Comparison of ENCODE assay signal across 1 cellular context in the genomic region with DNA sequence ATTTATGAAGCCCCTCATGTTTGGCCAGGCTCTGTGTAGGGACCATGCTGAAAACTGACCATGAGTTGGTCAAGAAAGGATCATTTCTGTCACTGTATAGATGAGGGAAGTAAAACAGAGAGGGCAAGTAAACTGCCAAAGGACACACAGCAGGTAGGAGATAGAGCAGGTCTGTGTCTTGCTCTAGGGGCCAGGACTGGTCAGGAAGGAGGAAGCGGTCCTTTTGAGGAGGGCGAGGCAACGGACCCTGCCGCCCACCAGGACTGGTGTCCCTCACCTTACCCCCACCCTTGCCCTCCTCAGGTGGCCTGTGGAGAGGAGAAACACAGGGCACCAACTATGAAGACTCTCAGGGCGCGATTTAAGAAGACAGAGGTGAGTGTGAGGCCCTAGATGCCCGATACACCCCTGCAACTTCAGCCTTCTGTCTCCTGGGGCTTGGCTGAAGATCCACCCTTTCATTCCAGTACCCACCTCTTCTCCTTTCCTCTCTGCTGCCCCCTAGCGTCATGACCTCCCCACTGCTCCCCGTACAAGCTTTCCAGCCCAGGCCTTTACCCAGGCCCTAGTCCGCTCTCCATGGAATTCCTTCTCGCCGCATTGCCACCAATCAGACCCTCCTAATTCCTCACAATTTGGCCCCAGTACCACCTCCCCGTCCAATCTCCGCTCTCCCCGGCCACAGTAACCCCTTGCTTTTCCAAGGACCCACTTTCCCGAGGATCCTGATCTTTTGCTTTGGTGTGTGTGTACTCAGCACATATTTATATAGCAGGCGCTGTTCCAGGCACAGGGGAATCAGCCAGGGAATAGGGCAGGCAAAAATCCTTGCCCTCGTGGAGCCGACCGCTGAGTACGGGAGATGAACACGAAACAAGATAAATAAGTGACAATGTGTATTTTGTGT.
TF ChIP-seq lines count a peak whose summit lies in the region.

No MANE protein-coding gene starts in this region.

TF ChIP-seq in GM12878, 131 proteins besides CTCF, POLR2A, EP300 and RAD21 (continues in another document):
- TF ChIP-seq YBX1 (IDR thresholded peaks at IDR 0.05) (no peak), KAT2A (conservative IDR thresholded peaks at IDR 0.05; ENCODE audit: control insufficient read depth, low read depth, low read length) (no peak), TBL1XR1 (IDR thresholded peaks at IDR 0.05; ENCODE audit: low read depth, low read length) (no peak), MEF2B (IDR thresholded peaks at IDR 0.05; ENCODE audit: partially characterized antibody, poor library complexity, severe bottlenecking) (no peak), SREBF2 (IDR thresholded peaks at IDR 0.05; ENCODE audit: low read length) (no peak), POLR2AphosphoS5 (IDR thresholded peaks at IDR 0.05; ENCODE audit: low read length) (no peak), ASH2L (IDR thresholded peaks at IDR 0.05; ENCODE audit: borderline replicate concordance, low read depth) (no peak), YY1 (IDR thresholded peaks at IDR 0.05; ENCODE audit: low read depth, low read length) (peak; percentile 55), NR2C2 (IDR thresholded peaks at IDR 0.05; ENCODE audit: borderline replicate concordance, control insufficient read depth, insufficient read length, low read depth) (no peak), TARDBP (IDR thresholded peaks at IDR 0.05; ENCODE audit: borderline replicate concordance) (no peak), STAT3 (IDR thresholded peaks at IDR 0.05; ENCODE audit: low read depth, low read length) (no peak), ZNF687 (IDR thresholded peaks at IDR 0.05) (no peak), FOS (IDR thresholded peaks at IDR 0.05; ENCODE audit: borderline replicate concordance, extremely low read depth, insufficient read length) (no peak), SMC3 (IDR thresholded peaks at IDR 0.05; ENCODE audit: borderline replicate concordance, low read length) (peak; percentile 42; the same call in 1 of the 2 replicates), GABPA (IDR thresholded peaks at IDR 0.05; ENCODE audit: low read depth) (no peak), EED (IDR thresholded peaks at IDR 0.05; ENCODE audit: low read depth) (no peak), SIX5 (IDR thresholded peaks at IDR 0.05; ENCODE audit: low read depth, low read length, severe bottlenecking) (no peak), PAX5 (IDR thresholded peaks at IDR 0.05; ENCODE audit: borderline replicate concordance, low read depth, low read length) (no peak), TCF3 (IDR thresholded peaks at IDR 0.05; ENCODE audit: borderline replicate concordance, insufficient read depth, low read depth, low read length) (no peak), SUPT20H (IDR thresholded peaks at IDR 0.05; ENCODE audit: borderline replicate concordance, control insufficient read depth, low read depth, low read length) (no peak), BMI1 (IDR thresholded peaks at IDR 0.05; ENCODE audit: borderline replicate concordance) (no peak), PRDM15 (CRISPR knock-in tag; IDR thresholded peaks at IDR 0.05) (no peak), MYB (IDR thresholded peaks at IDR 0.05; ENCODE audit: borderline replicate concordance, low read depth, low read length) (no peak), RELA (IDR thresholded peaks at IDR 0.05; ENCODE audit: borderline replicate concordance, partially characterized antibody) (no peak), SMARCA5 (IDR thresholded peaks at IDR 0.05) (peak; percentile 82), MAX (IDR thresholded peaks at IDR 0.05; ENCODE audit: low read depth, low read length) (no peak), NFXL1 (IDR thresholded peaks at IDR 0.05; ENCODE audit: borderline replicate concordance) (peak; percentile 68), BCL11A (IDR thresholded peaks at IDR 0.05; ENCODE audit: low read depth, low read length) (no peak), SPI1 (IDR thresholded peaks at IDR 0.05; ENCODE audit: borderline replicate concordance, insufficient read depth, low read depth, low read length) (0 out of 2 replicates have a peak, but pooled peaks have one; percentile 2), MYC (IDR thresholded peaks at IDR 0.05; ENCODE audit: insufficient read depth, insufficient read length, insufficient replicate concordance, low read length, severe bottlenecking) (no peak), ESRRA (IDR thresholded peaks at IDR 0.05; ENCODE audit: low read length) (no peak), IRF4 (IDR thresholded peaks at IDR 0.05; ENCODE audit: low read depth, low read length) (no peak), FOXK2 (IDR thresholded peaks at IDR 0.05) (no peak), IKZF2 (IDR thresholded peaks at IDR 0.05) (0 out of 4 replicates have a peak, but pooled peaks of 1 of the 2 experiments have one; percentile 17), SIN3A (IDR thresholded peaks at IDR 0.05; ENCODE audit: low read depth, low read length) (no peak), NBN (IDR thresholded peaks at IDR 0.05) (peak; percentile 42; the same call in 1 of the 2 replicates)
- TF ChIP-seq, protein P1, sequence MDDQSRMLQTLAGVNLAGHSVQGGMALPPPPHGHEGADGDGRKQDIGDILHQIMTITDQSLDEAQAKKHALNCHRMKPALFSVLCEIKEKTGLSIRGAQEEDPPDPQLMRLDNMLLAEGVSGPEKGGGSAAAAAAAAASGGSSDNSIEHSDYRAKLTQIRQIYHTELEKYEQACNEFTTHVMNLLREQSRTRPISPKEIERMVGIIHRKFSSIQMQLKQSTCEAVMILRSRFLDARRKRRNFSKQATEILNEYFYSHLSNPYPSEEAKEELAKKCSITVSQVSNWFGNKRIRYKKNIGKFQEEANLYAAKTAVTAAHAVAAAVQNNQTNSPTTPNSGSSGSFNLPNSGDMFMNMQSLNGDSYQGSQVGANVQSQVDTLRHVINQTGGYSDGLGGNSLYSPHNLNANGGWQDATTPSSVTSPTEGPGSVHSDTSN (IDR thresholded peaks at IDR 0.05; ENCODE audit: insufficient replicate concordance, low read depth, low read length) = no peak
- TF ChIP-seq, protein P2, sequence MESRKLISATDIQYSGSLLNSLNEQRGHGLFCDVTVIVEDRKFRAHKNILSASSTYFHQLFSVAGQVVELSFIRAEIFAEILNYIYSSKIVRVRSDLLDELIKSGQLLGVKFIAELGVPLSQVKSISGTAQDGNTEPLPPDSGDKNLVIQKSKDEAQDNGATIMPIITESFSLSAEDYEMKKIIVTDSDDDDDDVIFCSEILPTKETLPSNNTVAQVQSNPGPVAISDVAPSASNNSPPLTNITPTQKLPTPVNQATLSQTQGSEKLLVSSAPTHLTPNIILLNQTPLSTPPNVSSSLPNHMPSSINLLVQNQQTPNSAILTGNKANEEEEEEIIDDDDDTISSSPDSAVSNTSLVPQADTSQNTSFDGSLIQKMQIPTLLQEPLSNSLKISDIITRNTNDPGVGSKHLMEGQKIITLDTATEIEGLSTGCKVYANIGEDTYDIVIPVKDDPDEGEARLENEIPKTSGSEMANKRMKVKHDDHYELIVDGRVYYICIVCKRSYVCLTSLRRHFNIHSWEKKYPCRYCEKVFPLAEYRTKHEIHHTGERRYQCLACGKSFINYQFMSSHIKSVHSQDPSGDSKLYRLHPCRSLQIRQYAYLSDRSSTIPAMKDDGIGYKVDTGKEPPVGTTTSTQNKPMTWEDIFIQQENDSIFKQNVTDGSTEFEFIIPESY (IDR thresholded peaks at IDR 0.05) = no peak
- TF ChIP-seq, protein P3, sequence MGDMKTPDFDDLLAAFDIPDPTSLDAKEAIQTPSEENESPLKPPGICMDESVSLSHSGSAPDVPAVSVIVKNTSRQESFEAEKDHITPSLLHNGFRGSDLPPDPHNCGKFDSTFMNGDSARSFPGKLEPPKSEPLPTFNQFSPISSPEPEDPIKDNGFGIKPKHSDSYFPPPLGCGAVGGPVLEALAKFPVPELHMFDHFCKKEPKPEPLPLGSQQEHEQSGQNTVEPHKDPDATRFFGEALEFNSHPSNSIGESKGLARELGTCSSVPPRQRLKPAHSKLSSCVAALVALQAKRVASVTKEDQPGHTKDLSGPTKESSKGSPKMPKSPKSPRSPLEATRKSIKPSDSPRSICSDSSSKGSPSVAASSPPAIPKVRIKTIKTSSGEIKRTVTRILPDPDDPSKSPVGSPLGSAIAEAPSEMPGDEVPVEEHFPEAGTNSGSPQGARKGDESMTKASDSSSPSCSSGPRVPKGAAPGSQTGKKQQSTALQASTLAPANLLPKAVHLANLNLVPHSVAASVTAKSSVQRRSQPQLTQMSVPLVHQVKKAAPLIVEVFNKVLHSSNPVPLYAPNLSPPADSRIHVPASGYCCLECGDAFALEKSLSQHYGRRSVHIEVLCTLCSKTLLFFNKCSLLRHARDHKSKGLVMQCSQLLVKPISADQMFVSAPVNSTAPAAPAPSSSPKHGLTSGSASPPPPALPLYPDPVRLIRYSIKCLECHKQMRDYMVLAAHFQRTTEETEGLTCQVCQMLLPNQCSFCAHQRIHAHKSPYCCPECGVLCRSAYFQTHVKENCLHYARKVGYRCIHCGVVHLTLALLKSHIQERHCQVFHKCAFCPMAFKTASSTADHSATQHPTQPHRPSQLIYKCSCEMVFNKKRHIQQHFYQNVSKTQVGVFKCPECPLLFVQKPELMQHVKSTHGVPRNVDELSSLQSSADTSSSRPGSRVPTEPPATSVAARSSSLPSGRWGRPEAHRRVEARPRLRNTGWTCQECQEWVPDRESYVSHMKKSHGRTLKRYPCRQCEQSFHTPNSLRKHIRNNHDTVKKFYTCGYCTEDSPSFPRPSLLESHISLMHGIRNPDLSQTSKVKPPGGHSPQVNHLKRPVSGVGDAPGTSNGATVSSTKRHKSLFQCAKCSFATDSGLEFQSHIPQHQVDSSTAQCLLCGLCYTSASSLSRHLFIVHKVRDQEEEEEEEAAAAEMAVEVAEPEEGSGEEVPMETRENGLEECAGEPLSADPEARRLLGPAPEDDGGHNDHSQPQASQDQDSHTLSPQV (IDR thresholded peaks at IDR 0.05) = no peak
- TF ChIP-seq, protein P4, sequence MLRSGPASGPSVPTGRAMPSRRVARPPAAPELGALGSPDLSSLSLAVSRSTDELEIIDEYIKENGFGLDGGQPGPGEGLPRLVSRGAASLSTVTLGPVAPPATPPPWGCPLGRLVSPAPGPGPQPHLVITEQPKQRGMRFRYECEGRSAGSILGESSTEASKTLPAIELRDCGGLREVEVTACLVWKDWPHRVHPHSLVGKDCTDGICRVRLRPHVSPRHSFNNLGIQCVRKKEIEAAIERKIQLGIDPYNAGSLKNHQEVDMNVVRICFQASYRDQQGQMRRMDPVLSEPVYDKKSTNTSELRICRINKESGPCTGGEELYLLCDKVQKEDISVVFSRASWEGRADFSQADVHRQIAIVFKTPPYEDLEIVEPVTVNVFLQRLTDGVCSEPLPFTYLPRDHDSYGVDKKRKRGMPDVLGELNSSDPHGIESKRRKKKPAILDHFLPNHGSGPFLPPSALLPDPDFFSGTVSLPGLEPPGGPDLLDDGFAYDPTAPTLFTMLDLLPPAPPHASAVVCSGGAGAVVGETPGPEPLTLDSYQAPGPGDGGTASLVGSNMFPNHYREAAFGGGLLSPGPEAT (IDR thresholded peaks at IDR 0.05; ENCODE audit: low read depth) = no peak
